In genomic region chr2:10392951-10393647, GRCh38 we compare ENCODE assay signal across 1 cellular context.
TF ChIP-seq lines count a peak whose summit lies in the region.

No MANE protein-coding gene starts in this region.

TF ChIP-seq in endothelial cell of umbilical vein, 7 proteins besides CTCF, POLR2A, EP300 and RAD21 (continued from another document):
- TF ChIP-seq MAX (IDR thresholded peaks at IDR 0.05; ENCODE audit: insufficient read depth, insufficient read length) (no peak), JUN (IDR thresholded peaks at IDR 0.05; ENCODE audit: borderline replicate concordance, insufficient read depth, insufficient read length, low read depth) (no peak), MYC (IDR thresholded peaks at IDR 0.05; ENCODE audit: low read depth, low read length) (no peak), GATA2 (IDR thresholded peaks at IDR 0.05; ENCODE audit: insufficient read depth, insufficient read length, low read depth, low read length) (no peak)
